ENCODE assay signal across 17 cellular contexts in genomic region chr5:8840237-8840636, GRCh38.
DNase-seq lines count a peak whose midpoint lies in the region; ATAC-seq and TF ChIP-seq lines count a peak whose summit lies in the region.
"Had no signal": no experiment of that assay in that cellular context is flagged by ENCODE, and none has a peak within 500 bp of the region (broad histone marks: within the 10 kb centered on the region; RNA-seq: fewer than 3 reads in every experiment).

No MANE protein-coding gene starts in this region.

- no peak overlapping the region for H3K27ac ChIP-seq in H9 (ENCODE audit: insufficient read length, low read depth, low read length)
- H3K27ac ChIP-seq in caudate nucleus (ENCODE audit: low read depth, low read length): peak overlapping the region; percentile 97
- H3K27ac ChIP-seq in substantia nigra (ENCODE audit: low read depth, low read length, poor library complexity, severe bottlenecking): peak overlapping the region; percentile 97
- H3K27ac ChIP-seq: C4-2B, RWPE1 had no signal

- H3K9ac ChIP-seq in H9 (ENCODE audit: extremely low read depth, insufficient read length, low read length): no peak overlapping the region

- H3K9me3 ChIP-seq in H9 (ENCODE audit: control insufficient read depth, low read depth, low read length): no peaks in the 10 kb centered on the region
- H3K9me3 ChIP-seq: HAP-1, SJCRH30 had no signal

- H3K9me3 Mint-ChIP-seq in H9: peaks cover 10% of the 10 kb centered on the region in 2 experiments

- no peak overlapping the region for H4K8ac ChIP-seq in H9 (replicated peaks; ENCODE audit: insufficient read length, low read depth, low read length)

- H3K27ac Mint-ChIP-seq in H9: no peak overlapping the region

- no peaks in the 10 kb centered on the region for H3K79me1 ChIP-seq in H9 (ENCODE audit: insufficient read depth, low read depth, low read length, poor library complexity, severe bottlenecking)

- H3K4me1 ChIP-seq in H9 (ENCODE audit: insufficient read depth, low read length): no peaks in the 10 kb centered on the region
- H3K4me1 ChIP-seq: HAP-1 had no signal

- H3K79me2 ChIP-seq in H9 (ENCODE audit: insufficient read depth, low read length): no peaks in the 10 kb centered on the region

- no peak overlapping the region for H3K4me3 Mint-ChIP-seq in H9

- H3T11ph ChIP-seq in H9 (ENCODE audit: low read length): no peak overlapping the region

- no peak overlapping the region for H3K14ac ChIP-seq in H9 (ENCODE audit: insufficient read depth, low read length)

- H4K91ac ChIP-seq in H9 (ENCODE audit: insufficient read length, low read depth, low read length): no peak overlapping the region

- H3K4me2 ChIP-seq in H9 (ENCODE audit: insufficient read depth, insufficient read length, low read length): no peak overlapping the region

- peak; percentile 52; the same call in 2 of the 3 replicates for TF ChIP-seq CTCF in H9 (conservative IDR thresholded peaks at IDR 0.05)

- DNase-seq in H9: peak; percentile 91
- DNase-seq in caudate nucleus (lab: John Stamatoyannopoulos, UW): no peak
- DNase-seq in islet precursor cell: peak; percentile 85
- DNase-seq in substantia nigra (lab: John Stamatoyannopoulos, UW): no peak
- DNase-seq in hippocampal formation (lab: John Stamatoyannopoulos, UW): no peak
- no peak for DNase-seq in OCI-M2 (lab: John Stamatoyannopoulos, UW; ENCODE audit: unreplicated experiment)
- DNase-seq: KG1, NCI-H146, NCI-H2081 treated with DMSO at 0.1 percent for 48 hours, NCI-H510A, NCI-H774, PC-3 had no signal

- H3K27me3 Mint-ChIP-seq in H9 (ENCODE audit: low read depth): peaks cover 3% of the 10 kb centered on the region; the same call in 1 of the 2 replicates

- H3K23me2 ChIP-seq in H9 (ENCODE audit: insufficient read length, low read depth, low read length, poor library complexity, severe bottlenecking): no peaks in the 10 kb centered on the region

- H3K27me3 ChIP-seq in H9 (ENCODE audit: insufficient read depth, low read length): no peaks in the 10 kb centered on the region
- H3K27me3 ChIP-seq: SJCRH30 had no signal

- H2BK15ac ChIP-seq in H9 (ENCODE audit: low read depth, low read length): no peak overlapping the region

- no peak overlapping the region for H2BK12ac ChIP-seq in H9 (ENCODE audit: insufficient read length, low read depth, low read length)

- H2AFZ ChIP-seq in H9 (ENCODE audit: low read length): no peak overlapping the region

- H2BK20ac ChIP-seq in H9 (ENCODE audit: low read depth, low read length, poor library complexity, severe bottlenecking): no peak overlapping the region

- no peak overlapping the region for H2BK5ac ChIP-seq in H9 (ENCODE audit: insufficient read length, low read length)

- peaks cover 2 to 3% of the 10 kb centered on the region in 2 experiments; a peak in 1 of 4 replicates for H3K4me1 Mint-ChIP-seq in H9

- H3K23ac ChIP-seq in H9 (ENCODE audit: insufficient read length, low read depth, low read length): no peak overlapping the region

- H2AK5ac ChIP-seq in H9 (ENCODE audit: insufficient read length, low read length): no peak overlapping the region

- H2BK120ac ChIP-seq in H9 (ENCODE audit: low read depth, low read length, poor library complexity, severe bottlenecking): no peak overlapping the region

- WGBS in H9 (ENCODE audit: extremely low coverage, insufficient read length, low lambda C conversion rate): no CpG with 5 or more reads among the region's 39 CpGs

- no peak overlapping the region for H3K4ac ChIP-seq in H9 (ENCODE audit: low read depth, low read length)

- no peak overlapping the region for H3K56ac ChIP-seq in H9 (ENCODE audit: insufficient read length, low read depth, low read length)

- no peak for ATAC-seq in HG03108 (IDR thresholded peaks at IDR 0.05; ENCODE audit: unreplicated experiment)
- ATAC-seq: PC-3 had no signal

- H4K5ac ChIP-seq in H9 (ENCODE audit: insufficient read length, low read depth, low read length): no peak overlapping the region

- H3K36me3 Mint-ChIP-seq in H9 (ENCODE audit: insufficient read depth in 1 of 3, low read depth in 3 of 3): peaks cover 2 to 13% (median 8%) of the 10 kb centered on the region in 3 experiments; a peak in 5 of 7 replicates

- H4K20me1 ChIP-seq in H9 (ENCODE audit: control insufficient read depth, insufficient read depth, insufficient read length): no peaks in the 10 kb centered on the region

- no peak overlapping the region for H3K18ac ChIP-seq in H9 (ENCODE audit: insufficient read length, low read depth, low read length)

Comparison
In these comparisons a context has a peak if more than half of its experiments do, and no peak if none do; other contexts are left out.
1. DNase-seq: peak in H9 (single experiment) and islet precursor cell (single experiment); none in caudate nucleus (0 of 61), substantia nigra (0 of 49), hippocampal formation (0 of 2) and OCI-M2 (single experiment).